Comparison of ENCODE assay signal across 8 cellular contexts in genomic region chr15:94576889-94577533, GRCh38.
DNase-seq lines count a peak whose midpoint lies in the region; ATAC-seq and TF ChIP-seq lines count a peak whose summit lies in the region.

No MANE protein-coding gene starts in this region.

- DNase-seq in DND-41 = peak; percentile 53
- peak; percentile 19 for DNase-seq in GM19240 (ENCODE audit: insufficient read length, low spot score)
- peak; percentile 40 to 77 for DNase-seq in SJCRH30
- DNase-seq in effector memory CD8-positive, alpha-beta T cell = peak; percentile 8 to 24 (median 17)
- peak; percentile 46 for DNase-seq in pons (ENCODE audit: low spot score)
- no peak for DNase-seq in D341Med (ENCODE audit: low spot score)

- H3K27ac ChIP-seq in DND-41 (ENCODE audit: low read length) (no peak overlapping the region), SJCRH30 (no peak overlapping the region)

- H3K79me2 ChIP-seq in DND-41 (ENCODE audit: insufficient read depth, low read length) = no peaks in the 10 kb centered on the region

- H3K9ac ChIP-seq in DND-41 (ENCODE audit: low read depth, low read length) = no peak overlapping the region

- no peak overlapping the region for H3K4me2 ChIP-seq in DND-41 (ENCODE audit: insufficient read depth, low read length)

- H3K4me1 Mint-ChIP-seq in effector memory CD8-positive, alpha-beta T cell (ENCODE audit: low read depth in 2 of 2) = peaks cover 3% of the 10 kb centered on the region in 2 donors

- ATAC-seq in DND-41 (ENCODE audit: insufficient read depth, low read depth) (peak; percentile 87), HG03175 (IDR thresholded peaks at IDR 0.05; ENCODE audit: unreplicated experiment) (peak; percentile 78), GM18520 (IDR thresholded peaks at IDR 0.05; ENCODE audit: unreplicated experiment) (no peak)
- ATAC-seq in effector memory CD8-positive, alpha-beta T cell (replicated peaks) = no peak

- H4K20me1 ChIP-seq in DND-41 (ENCODE audit: insufficient read depth, low read length) = peaks cover 32% of the 10 kb centered on the region

- H3K27me3 Mint-ChIP-seq in effector memory CD8-positive, alpha-beta T cell = peaks cover 60 to 64% of the 10 kb centered on the region in 2 donors

- no peak overlapping the region for H3K27ac Mint-ChIP-seq in effector memory CD8-positive, alpha-beta T cell

- H3K36me3 Mint-ChIP-seq in effector memory CD8-positive, alpha-beta T cell (ENCODE audit: insufficient read depth) = no peaks in the 10 kb centered on the region

- no peak overlapping the region for H3K4me3 Mint-ChIP-seq in effector memory CD8-positive, alpha-beta T cell

- H3K4me3 ChIP-seq in DND-41 (ENCODE audit: low read depth in 1 of 2, low read length in 2 of 2) (no peak overlapping the region), SJCRH30 (no peak overlapping the region)

- H3K36me3 ChIP-seq in DND-41 (ENCODE audit: insufficient read depth, low read length) (no peaks in the 10 kb centered on the region), SJCRH30 (no peaks in the 10 kb centered on the region)

- H3K27me3 ChIP-seq in DND-41 (ENCODE audit: insufficient read depth, low read length, poor library complexity) = peaks cover 73% of the 10 kb centered on the region
- H3K27me3 ChIP-seq in SJCRH30 = no peaks in the 10 kb centered on the region

- no peaks in the 10 kb centered on the region for H3K9me3 Mint-ChIP-seq in effector memory CD8-positive, alpha-beta T cell

- H3K4me1 ChIP-seq in DND-41 (ENCODE audit: insufficient read depth, low read length) (no peaks in the 10 kb centered on the region), SJCRH30 (0 out of 2 replicates have a peak, but pooled peaks cover 2% of the 10 kb centered on the region)

- no peak overlapping the region for H2AFZ ChIP-seq in DND-41 (ENCODE audit: low read depth, low read length)

- peak; percentile 94 for TF ChIP-seq CTCF in DND-41 (IDR thresholded peaks at IDR 0.05; ENCODE audit: borderline replicate concordance, extremely low read depth, low read length, poor library complexity, severe bottlenecking)

- H3K9me3 ChIP-seq in DND-41 (ENCODE audit: insufficient read depth, low read length, severe bottlenecking) (no peaks in the 10 kb centered on the region), SJCRH30 (replicated peaks) (no peaks in the 10 kb centered on the region)

Comparison
In these comparisons a context has a peak if more than half of its experiments do, and no peak if none do; other contexts are left out.
1. ATAC-seq: peak in DND-41 (single experiment) and HG03175 (single experiment); none in effector memory CD8-positive, alpha-beta T cell (single experiment) and GM18520 (single experiment).